Comparison of ENCODE assay signal across 1 cellular context in genomic region chr19:24032651-24033050, GRCh38.
TF ChIP-seq lines count a peak whose summit lies in the region.

No MANE protein-coding gene starts in this region.

TF ChIP-seq in HepG2, 621 proteins besides CTCF, POLR2A, EP300 and RAD21:
- TF ChIP-seq ZBTB33 (CRISPR knock-in tag; IDR thresholded peaks at IDR 0.05) (peak; percentile 32; the same call in 1 of the 2 replicates), TBP (CRISPR knock-in tag; IDR thresholded peaks at IDR 0.05) (no peak), ZNF530 (CRISPR knock-in tag; IDR thresholded peaks at IDR 0.05; ENCODE audit: low read depth) (no peak)
